ENCODE assay signal across 16 cellular contexts in genomic region chr4:80229590-80229989, GRCh38. TPM values are rescaled to one million over a fixed set of nuclear protein-coding genes. Genes with fewer than 3 reads are reported as not detected.
DNase-seq lines count a peak whose midpoint lies in the region; ATAC-seq and TF ChIP-seq lines count a peak whose summit lies in the region.
"Had no signal": no experiment of that assay in that cellular context is flagged by ENCODE, and none has a peak within 500 bp of the region (broad histone marks: within the 10 kb centered on the region; RNA-seq: fewer than 3 reads in every experiment).

No MANE protein-coding gene starts in this region.

- H3K9ac ChIP-seq in colonic mucosa (ENCODE audit: low read depth in 2 of 2, low read length in 2 of 2) = no peak overlapping the region

- peaks cover 4 to 9% (median 6%) of the 10 kb centered on the region in 3 donors for H3K4me1 Mint-ChIP-seq in naive B cell

- WGBS in upper lobe of left lung, 2 donors = 84 to 92% methylated on average over 2 of the region's 2 CpGs

- H3K27ac ChIP-seq in upper lobe of left lung = no peak overlapping the region
- H3K27ac ChIP-seq in colonic mucosa = no peak overlapping the region
- H3K27ac ChIP-seq: WERI-Rb-1 had no signal

- H3K9me3 Mint-ChIP-seq in naive B cell = no peaks in the 10 kb centered on the region
- H3K9me3 Mint-ChIP-seq: CD4-positive, alpha-beta memory T cell had no signal

- no peak overlapping the region for H3K27ac Mint-ChIP-seq in naive B cell
- H3K27ac Mint-ChIP-seq: CD4-positive, alpha-beta memory T cell had no signal

- H3K27me3 Mint-ChIP-seq in naive B cell = peaks cover 0 to 8% (median 5%) of the 10 kb centered on the region in 3 donors

- intact Hi-C loops in colonic mucosa (cut with DNase I) = no loop called here

- H3K27me3 ChIP-seq in upper lobe of left lung = no peaks in the 10 kb centered on the region
- no peaks in the 10 kb centered on the region for H3K27me3 ChIP-seq in colonic mucosa

- H3K4me3 Mint-ChIP-seq in naive B cell = no peak overlapping the region
- H3K4me3 Mint-ChIP-seq: CD4-positive, alpha-beta memory T cell had no signal

- TF ChIP-seq CTCF in upper lobe of left lung (IDR thresholded peaks at IDR 0.05) (no peak), colonic mucosa (IDR thresholded peaks at IDR 0.05) (no peak)

- TF ChIP-seq EP300 in upper lobe of left lung (IDR thresholded peaks at IDR 0.05) = no peak

- H3K4me1 ChIP-seq in upper lobe of left lung (no peaks in the 10 kb centered on the region), colonic mucosa (no peaks in the 10 kb centered on the region)

- ATAC-seq in GM19025 (IDR thresholded peaks at IDR 0.05; ENCODE audit: low read depth, unreplicated experiment) (peak; percentile 76), GM21737 (IDR thresholded peaks at IDR 0.05; ENCODE audit: unreplicated experiment) (peak; percentile 95), HG03135 (IDR thresholded peaks at IDR 0.05; ENCODE audit: unreplicated experiment) (peak; percentile 77), naive B cell (ENCODE audit: low read depth in 2 of 2) (peak; percentile 54), upper lobe of left lung (ENCODE audit: low FRiP score in 2 of 2) (no peak)

- no peak overlapping the region for H3K4me3 ChIP-seq in upper lobe of left lung
- no peak overlapping the region for H3K4me3 ChIP-seq in colonic mucosa

- H3K9me3 ChIP-seq in upper lobe of left lung (no peaks in the 10 kb centered on the region), colonic mucosa (no peaks in the 10 kb centered on the region)

- TF ChIP-seq POLR2A in upper lobe of left lung (IDR thresholded peaks at IDR 0.05) = no peak

- DNase-seq in naive B cell (no peak), upper lobe of left lung (no peak), NCI-H1694 (lab: John Stamatoyannopoulos, UW) (no peak), NCI-H524 treated with DMSO at 0.1 percent for 48 hours (lab: John Stamatoyannopoulos, UW) (no peak), colonic mucosa (no peak)
- DNase-seq: CD4-positive, alpha-beta memory T cell; effector CD8-positive, alpha-beta T cell; glutamatergic neuron; HCEC 1CT; KBM-7; stimulated activated CD4-positive, alpha-beta T cell treated with anti-CD3 and anti-CD28 coated beads, Interleukin-12 subunit alpha, Interleukin-12 subunit beta, amount 100 ng/mL, for 4 hours; stimulated activated CD8-positive, alpha-beta memory T cell treated with anti-CD3 and anti-CD28 coated beads, Interleukin-4, amount 100 ng/mL, for 48 hours; WERI-Rb-1 had no signal

- H3K36me3 ChIP-seq in upper lobe of left lung (no peaks in the 10 kb centered on the region), colonic mucosa (no peaks in the 10 kb centered on the region)
- H3K36me3 ChIP-seq: WERI-Rb-1 had no signal

- no peaks in the 10 kb centered on the region for H3K36me3 Mint-ChIP-seq in naive B cell
- H3K36me3 Mint-ChIP-seq: CD4-positive, alpha-beta memory T cell had no signal

RNA-seq across cellular contexts. Expression of gene PRDM8, which starts 32.3 kb away (rescaled TPM):
- polyA plus RNA-seq in naive B cell (ENCODE audit: low read depth in 6 of 6) = 1 to 10 TPM in 5 of 6 donors, under 1 TPM in 1; 0.19 to 3.9 (median 2.1) TPM
- total RNA-seq in upper lobe of left lung (1 to 10 TPM in 5 of 6 donors, under 1 TPM in 1; 0.11 to 3.3 (median 1.9) TPM), colonic mucosa (1 to 10 TPM in 1 of 2 donors, under 1 TPM in 1; 0.82 to 1.6 TPM)

RNA-seq across cellular contexts. Expression of gene FGF5, which starts 36.9 kb away (rescaled TPM):
- polyA plus RNA-seq in naive B cell (ENCODE audit: low read depth in 6 of 6) = not detected
- total RNA-seq in upper lobe of left lung = not detected
- total RNA-seq in colonic mucosa = 1 to 10 TPM in 1 of 2 donors, under 1 TPM in 1; 0.30 to 1.5 TPM
- polyA plus RNA-seq: CD4-positive, alpha-beta memory T cell had no signal

Comparison
In these comparisons a context has a peak if more than half of its experiments do, and no peak if none do; other contexts are left out.
1. ATAC-seq: peak in GM19025 (single experiment), GM21737 (single experiment), HG03135 (single experiment) and naive B cell (2 of 2); none in upper lobe of left lung (0 of 2).